Comparison of ENCODE assay signal across 14 cellular contexts in genomic region chr13:47094734-47095434, GRCh38.
DNase-seq lines count a peak whose midpoint lies in the region; ATAC-seq and TF ChIP-seq lines count a peak whose summit lies in the region.
"Had no signal": no experiment of that assay in that cellular context is flagged by ENCODE, and none has a peak within 500 bp of the region (broad histone marks: within the 10 kb centered on the region; RNA-seq: fewer than 3 reads in every experiment).

No MANE protein-coding gene starts in this region.

- POLR2A ChIA-PET in SK-N-SH (lab: Yijun Ruan, JAX), result no interaction called here

- peak; percentile 26 for DNase-seq in NCI-H748 treated with DMSO at 0.1 percent for 48 hours (lab: John Stamatoyannopoulos, UW)
- DNase-seq in occipital lobe (lab: John Stamatoyannopoulos, UW), result no peak
- no peak for DNase-seq in endothelial cell (ENCODE audit: low spot score)
- no peak for DNase-seq in SK-N-SH
- no peak for DNase-seq in MM.1S
- DNase-seq: activated CD4-positive, alpha-beta T cell treated with anti-CD3 and anti-CD28 coated beads, Interleukin-2, amount 10 ng/mL, durations not matched to agents 24 days and 14 days; activated naive CD4-positive, alpha-beta T cell treated with anti-CD3 and anti-CD28 coated beads for 36 hours; cerebellar nuclear complex; nephron progenitor cell had no signal

- H3K27me3 ChIP-seq in SK-N-SH (ENCODE audit: insufficient read depth) (no peaks in the 10 kb centered on the region), MM.1S (replicated peaks; ENCODE audit: insufficient read depth, low read length) (no peaks in the 10 kb centered on the region)
- H3K27me3 ChIP-seq: SJSA1 had no signal

- H3K79me2 ChIP-seq in SK-N-SH (ENCODE audit: insufficient read depth), result no peaks in the 10 kb centered on the region
- no peaks in the 10 kb centered on the region for H3K79me2 ChIP-seq in MM.1S (ENCODE audit: low read length)

- H3K9me3 Mint-ChIP-seq in endothelial cell (ENCODE audit: unreplicated experiment), result no peaks in the 10 kb centered on the region
- H3K9me3 Mint-ChIP-seq: activated CD4-positive, alpha-beta T cell treated with anti-CD3 and anti-CD28 coated beads, Interleukin-2, amount 10 ng/mL, durations not matched to agents 24 days and 14 days; activated naive CD4-positive, alpha-beta T cell treated with anti-CD3 and anti-CD28 coated beads for 36 hours; nephron progenitor cell; stimulated activated effector memory CD8-positive, alpha-beta T cell treated with anti-CD3 and anti-CD28 coated beads, Interleukin-12 subunit alpha, Interleukin-12 subunit beta, amount 100 ng/mL, for 72 hours had no signal

- H3K9me3 ChIP-seq in SK-N-SH, result no peaks in the 10 kb centered on the region
- no peaks in the 10 kb centered on the region for H3K9me3 ChIP-seq in MM.1S (replicated peaks; ENCODE audit: insufficient read depth, low read length)
- H3K9me3 ChIP-seq: SJSA1 had no signal

- no peaks in the 10 kb centered on the region for H3K36me3 ChIP-seq in SK-N-SH (replicated peaks in 1 of 2; ENCODE audit: control insufficient read depth in 1 of 2, insufficient read depth in 2 of 2, low read length in 1 of 2)
- no peaks in the 10 kb centered on the region for H3K36me3 ChIP-seq in MM.1S (replicated peaks; ENCODE audit: insufficient read depth, low read length)
- H3K36me3 ChIP-seq: SJSA1 had no signal

- H3K9ac ChIP-seq in SK-N-SH, result no peak overlapping the region
- H3K9ac ChIP-seq in MM.1S (ENCODE audit: low read length), result no peak overlapping the region

- no peaks in the 10 kb centered on the region for H3K36me3 Mint-ChIP-seq in endothelial cell (ENCODE audit: low read depth, unreplicated experiment)
- H3K36me3 Mint-ChIP-seq: stimulated activated effector memory CD8-positive, alpha-beta T cell treated with anti-CD3 and anti-CD28 coated beads, Interleukin-12 subunit alpha, Interleukin-12 subunit beta, amount 100 ng/mL, for 72 hours had no signal

- no peak overlapping the region for H3K4me3 Mint-ChIP-seq in endothelial cell (ENCODE audit: unreplicated experiment)
- H3K4me3 Mint-ChIP-seq: activated CD4-positive, alpha-beta T cell treated with anti-CD3 and anti-CD28 coated beads, Interleukin-2, amount 10 ng/mL, durations not matched to agents 24 days and 14 days; activated naive CD4-positive, alpha-beta T cell treated with anti-CD3 and anti-CD28 coated beads for 36 hours; nephron progenitor cell; stimulated activated effector memory CD8-positive, alpha-beta T cell treated with anti-CD3 and anti-CD28 coated beads, Interleukin-12 subunit alpha, Interleukin-12 subunit beta, amount 100 ng/mL, for 72 hours had no signal

- TF ChIP-seq EP300 in SK-N-SH (IDR thresholded peaks at IDR 0.05; ENCODE audit: borderline replicate concordance in 1 of 2, low read depth in 1 of 2, low read length in 1 of 2), result no peak

- H2AFZ ChIP-seq in SK-N-SH (ENCODE audit: low read depth) (no peak overlapping the region), MM.1S (ENCODE audit: low read length) (no peak overlapping the region)

- H3F3A ChIP-seq in SK-N-SH (replicated peaks; ENCODE audit: insufficient read depth), result peaks cover 4% of the 10 kb centered on the region
- no peaks in the 10 kb centered on the region for H3F3A ChIP-seq in MM.1S (ENCODE audit: insufficient read depth, low read length)

- H3K4me1 Mint-ChIP-seq in endothelial cell (ENCODE audit: unreplicated experiment), result no peaks in the 10 kb centered on the region
- H3K4me1 Mint-ChIP-seq: activated CD4-positive, alpha-beta T cell treated with anti-CD3 and anti-CD28 coated beads, Interleukin-2, amount 10 ng/mL, durations not matched to agents 24 days and 14 days; stimulated activated effector memory CD8-positive, alpha-beta T cell treated with anti-CD3 and anti-CD28 coated beads, Interleukin-12 subunit alpha, Interleukin-12 subunit beta, amount 100 ng/mL, for 72 hours had no signal

- TF ChIP-seq RAD21 in SK-N-SH (IDR thresholded peaks at IDR 0.05; ENCODE audit: low read length), result no peak

- no peak for TF ChIP-seq CTCF in endothelial cell (IDR thresholded peaks at IDR 0.05; ENCODE audit: unreplicated experiment)
- TF ChIP-seq CTCF in SK-N-SH (IDR thresholded peaks at IDR 0.05), result no peak
- TF ChIP-seq CTCF in MM.1S (IDR thresholded peaks at IDR 0.05; ENCODE audit: low read length), result no peak

- CTCF ChIA-PET in SK-N-SH (lab: Yijun Ruan, JAX), result no interaction called here

- H3K4me2 ChIP-seq in SK-N-SH (no peak overlapping the region), MM.1S (ENCODE audit: low read depth, low read length) (no peak overlapping the region)

- no peaks in the 10 kb centered on the region for H3K27me3 Mint-ChIP-seq in endothelial cell (ENCODE audit: unreplicated experiment)

- H3K9me2 ChIP-seq in SK-N-SH (no peaks in the 10 kb centered on the region), MM.1S (replicated peaks; ENCODE audit: insufficient read depth, low read length) (no peaks in the 10 kb centered on the region)

- ATAC-seq in GM18870 (IDR thresholded peaks at IDR 0.05; ENCODE audit: unreplicated experiment) (peak; percentile 98), GM21526 (IDR thresholded peaks at IDR 0.05; ENCODE audit: low FRiP score, unreplicated experiment) (peak; percentile 83), HG03039 (IDR thresholded peaks at IDR 0.05; ENCODE audit: unreplicated experiment) (peak; percentile 89)
- ATAC-seq: stimulated activated effector memory CD8-positive, alpha-beta T cell treated with anti-CD3 and anti-CD28 coated beads, Interleukin-12 subunit alpha, Interleukin-12 subunit beta, amount 100 ng/mL, for 72 hours had no signal

- H3K4me3 ChIP-seq in SK-N-SH (ENCODE audit: low read depth in 2 of 2, low read length in 1 of 2), result no peak overlapping the region
- no peak overlapping the region for H3K4me3 ChIP-seq in MM.1S (ENCODE audit: low read length)
- H3K4me3 ChIP-seq: SJSA1 had no signal

- H3K4me1 ChIP-seq in SK-N-SH (ENCODE audit: control insufficient read depth in 1 of 2, insufficient read depth in 2 of 2, low read depth in 1 of 2, low read length in 1 of 2) (no peaks in the 10 kb centered on the region; a peak in 1 of 4 replicates), MM.1S (ENCODE audit: low read length) (no peaks in the 10 kb centered on the region)
- H3K4me1 ChIP-seq: SJSA1 had no signal

- H4K20me1 ChIP-seq in SK-N-SH (ENCODE audit: insufficient read depth), result no peaks in the 10 kb centered on the region
- no peaks in the 10 kb centered on the region for H4K20me1 ChIP-seq in MM.1S (ENCODE audit: insufficient read depth, low read length)

- H3K27ac ChIP-seq in SK-N-SH (ENCODE audit: low read depth in 2 of 2, low read length in 1 of 2), result no peak overlapping the region
- no peak overlapping the region for H3K27ac ChIP-seq in MM.1S (ENCODE audit: low read length)
- H3K27ac ChIP-seq: SJSA1 had no signal

- H3K27ac Mint-ChIP-seq in endothelial cell (ENCODE audit: unreplicated experiment), result no peak overlapping the region
- H3K27ac Mint-ChIP-seq: activated CD4-positive, alpha-beta T cell treated with anti-CD3 and anti-CD28 coated beads, Interleukin-2, amount 10 ng/mL, durations not matched to agents 24 days and 14 days; activated naive CD4-positive, alpha-beta T cell treated with anti-CD3 and anti-CD28 coated beads for 36 hours; nephron progenitor cell; stimulated activated effector memory CD8-positive, alpha-beta T cell treated with anti-CD3 and anti-CD28 coated beads, Interleukin-12 subunit alpha, Interleukin-12 subunit beta, amount 100 ng/mL, for 72 hours had no signal

- WGBS in SK-N-SH (ENCODE audit: low lambda C conversion rate), result 40% methylated on average over 3 of the region's 3 CpGs

TF ChIP-seq in SK-N-SH, 30 proteins besides CTCF, POLR2A, EP300 and RAD21 (continues in another document):
- TF ChIP-seq USF1 (IDR thresholded peaks at IDR 0.05; ENCODE audit: borderline replicate concordance, low read depth) (no peak), FOXM1 (IDR thresholded peaks at IDR 0.05; ENCODE audit: low read depth) (no peak), MEF2A (IDR thresholded peaks at IDR 0.05; ENCODE audit: borderline replicate concordance, low read depth) (no peak), TEAD4 (IDR thresholded peaks at IDR 0.05; ENCODE audit: borderline replicate concordance, insufficient read depth) (no peak), FOSL2 (IDR thresholded peaks at IDR 0.05; ENCODE audit: borderline replicate concordance, low read depth) (no peak), MAX (IDR thresholded peaks at IDR 0.05; ENCODE audit: low read depth) (no peak), GATA2 (CRISPR knock-in tag; IDR thresholded peaks at IDR 0.05) (no peak), ZBTB33 (IDR thresholded peaks at IDR 0.05; ENCODE audit: borderline replicate concordance, low read depth) (no peak)
